In genomic region chr2:66929632-66930385, GRCh38 we compare ENCODE assay signal across 10 cellular contexts.
DNase-seq lines count a peak whose midpoint lies in the region; ATAC-seq and TF ChIP-seq lines count a peak whose summit lies in the region.
"Had no signal": no experiment of that assay in that cellular context is flagged by ENCODE, and none has a peak within 500 bp of the region (broad histone marks: within the 10 kb centered on the region; RNA-seq: fewer than 3 reads in every experiment).

No MANE protein-coding gene starts in this region.

- H3K27ac ChIP-seq in right lobe of liver (no peak overlapping the region), aorta (ENCODE audit: low read depth in 1 of 2, low read length in 2 of 2) (no peak overlapping the region)
- H3K27ac ChIP-seq: BLaER1 treated with 17β-estradiol and CSF1 and Interleukin-3, amounts not matched to agents 10 nM and 100 nM had no signal

- H3K9me3 ChIP-seq in right lobe of liver (no peaks in the 10 kb centered on the region), aorta (ENCODE audit: control insufficient read depth, low read length) (no peaks in the 10 kb centered on the region)
- H3K9me3 ChIP-seq: BLaER1 treated with 17β-estradiol and CSF1 and Interleukin-3, amounts not matched to agents 10 nM and 100 nM had no signal

- H3K4me3 ChIP-seq in right lobe of liver (no peak overlapping the region), aorta (ENCODE audit: low read length in 2 of 2) (no peak overlapping the region)
- H3K4me3 ChIP-seq: BLaER1 treated with 17β-estradiol and CSF1 and Interleukin-3, amounts not matched to agents 10 nM and 100 nM had no signal

- H3K27me3 ChIP-seq in right lobe of liver: no peaks in the 10 kb centered on the region
- no peaks in the 10 kb centered on the region for H3K27me3 ChIP-seq in aorta (ENCODE audit: control insufficient read depth in 1 of 2, insufficient read depth in 2 of 2, low read length in 1 of 2)
- H3K27me3 ChIP-seq: BLaER1 treated with 17β-estradiol and CSF1 and Interleukin-3, amounts not matched to agents 10 nM and 100 nM had no signal

- peak; percentile 59 for DNase-seq in Right ventricle myocardium superior
- DNase-seq in cardiac septum (ENCODE audit: low spot score): no peak
- peak; percentile 68 for DNase-seq in dedifferentiated amniotic fluid mesenchymal stem cell (ENCODE audit: extremely low spot score)
- peak in 2 of 3 donors; percentile 59 to 65 for DNase-seq in right lobe of liver
- DNase-seq in aorta: peak; percentile 73 to 75
- no peak for DNase-seq in NCI-H2029 treated with DMSO at 0.1 percent for 48 hours (lab: John Stamatoyannopoulos, UW)
- no peak for DNase-seq in HK-2 (ENCODE audit: unreplicated experiment)
- DNase-seq: NCI-H1048 had no signal

- intact Hi-C loops in Right ventricle myocardium superior (cut with DNase I) (no loop called here), cardiac septum (cut with DNase I) (no loop called here), right lobe of liver (cut with DNase I) (no loop called here), aorta (cut with DNase I) (no loop called here)

- peak; percentile 51 for ATAC-seq in Right ventricle myocardium superior (ENCODE audit: poor library complexity)
- ATAC-seq in right lobe of liver: peak; percentile 36 to 65 (median 46)
- no peak for ATAC-seq in aorta (ENCODE audit: low FRiP score)
- ATAC-seq in HG03045 (IDR thresholded peaks at IDR 0.05; ENCODE audit: unreplicated experiment): no peak

- no peaks in the 10 kb centered on the region for H3K4me1 ChIP-seq in right lobe of liver
- no peaks in the 10 kb centered on the region for H3K4me1 ChIP-seq in aorta (ENCODE audit: control insufficient read depth in 1 of 2, insufficient read depth in 2 of 2, low read length in 2 of 2)
- H3K4me1 ChIP-seq: BLaER1 treated with 17β-estradiol and CSF1 and Interleukin-3, amounts not matched to agents 10 nM and 100 nM had no signal

- H3K36me3 ChIP-seq in right lobe of liver: no peaks in the 10 kb centered on the region
- H3K36me3 ChIP-seq in aorta (ENCODE audit: control insufficient read depth in 1 of 2, insufficient read depth in 2 of 2, low read length in 1 of 2): no peaks in the 10 kb centered on the region
- H3K36me3 ChIP-seq: BLaER1 treated with 17β-estradiol and CSF1 and Interleukin-3, amounts not matched to agents 10 nM and 100 nM had no signal

- WGBS in right lobe of liver (ENCODE audit: insufficient coverage, low coverage, low lambda C conversion rate, missing lambda C conversion rate): 12% methylated on average over 6 of the region's 8 CpGs
- 54 to 56% methylated on average over 8 of the region's 8 CpGs for WGBS in aorta, 2 donors

- no peak for TF ChIP-seq CTCF in right lobe of liver (IDR thresholded peaks at IDR 0.05)

- no peak for TF ChIP-seq POLR2A in right lobe of liver (IDR thresholded peaks at IDR 0.05)

Comparison
In these comparisons a context has a peak if more than half of its experiments do, and no peak if none do; other contexts are left out.
1. DNase-seq: peak in Right ventricle myocardium superior (single experiment), dedifferentiated amniotic fluid mesenchymal stem cell (single experiment), right lobe of liver (2 of 3) and aorta (2 of 2); none in cardiac septum (single experiment), NCI-H2029 treated with DMSO at 0.1 percent for 48 hours (single experiment) and HK-2 (single experiment).
2. ATAC-seq: peak in Right ventricle myocardium superior (single experiment) and right lobe of liver (4 of 4); none in aorta (single experiment) and HG03045 (single experiment).